In genomic region chr9:81264516-81264915, GRCh38 we compare ENCODE assay signal across 16 cellular contexts.
DNase-seq lines count a peak whose midpoint lies in the region; ATAC-seq and TF ChIP-seq lines count a peak whose summit lies in the region.
"Had no signal": no experiment of that assay in that cellular context is flagged by ENCODE, and none has a peak within 500 bp of the region (broad histone marks: within the 10 kb centered on the region; RNA-seq: fewer than 3 reads in every experiment).

No MANE protein-coding gene starts in this region.

- no peak overlapping the region for H3K4me3 Mint-ChIP-seq in neural progenitor cell
- H3K4me3 Mint-ChIP-seq: activated naive CD8-positive, alpha-beta T cell; naive B cell had no signal

- H3K27me3 Mint-ChIP-seq in neural progenitor cell (ENCODE audit: insufficient read depth, low read depth) = peaks cover 7% of the 10 kb centered on the region
- H3K27me3 Mint-ChIP-seq: activated naive CD8-positive, alpha-beta T cell; naive B cell had no signal

- peaks cover 1% of the 10 kb centered on the region for H3K36me3 Mint-ChIP-seq in neural progenitor cell
- H3K36me3 Mint-ChIP-seq: activated naive CD8-positive, alpha-beta T cell had no signal

- intact Hi-C loops in lower lobe of right lung (cut with DNase I) = no loop called here

- H4K20me1 ChIP-seq in neural progenitor cell (ENCODE audit: low read depth) = no peaks in the 10 kb centered on the region
- H4K20me1 ChIP-seq: BLaER1 treated with 17β-estradiol and CSF1 and Interleukin-3, amounts not matched to agents 10 nM and 100 nM had no signal

- H3K9me3 ChIP-seq in neural progenitor cell (ENCODE audit: low read depth) (no peaks in the 10 kb centered on the region), lower lobe of right lung (no peaks in the 10 kb centered on the region)

- peaks cover 7% of the 10 kb centered on the region for H3K4me1 Mint-ChIP-seq in neural progenitor cell
- H3K4me1 Mint-ChIP-seq: naive B cell had no signal

- DNase-seq in ELF-1 (ENCODE audit: low read depth, low spot score) = peak; percentile 18
- peak; percentile 3 for DNase-seq in RPMI7951 (ENCODE audit: low read depth)
- peak; percentile 43 for DNase-seq in fibroblast of mammary gland (ENCODE audit: low read depth)
- DNase-seq in neural progenitor cell (ENCODE audit: low spot score) = no peak
- DNase-seq in COLO668 (lab: John Stamatoyannopoulos, UW; ENCODE audit: unreplicated experiment) = no peak
- no peak for DNase-seq in glomerular visceral epithelial cell (ENCODE audit: extremely low spot score)
- DNase-seq in lower lobe of right lung = no peak
- no peak for DNase-seq in foreskin melanocyte
- DNase-seq: activated CD4-positive, CD25-positive, alpha-beta regulatory T cell treated with anti-CD3 and anti-CD28 coated beads, Interleukin-2, amount 50 U/mL, for 72 hours; naive B cell; NCI-H2029; spleen had no signal

- H2AFZ ChIP-seq in neural progenitor cell (replicated peaks) = peak overlapping the region; percentile 20

- H3K4me2 ChIP-seq in neural progenitor cell = no peak overlapping the region

- peaks cover 28% of the 10 kb centered on the region for H3K9me3 Mint-ChIP-seq in neural progenitor cell

- H3K27ac ChIP-seq in neural progenitor cell (no peak overlapping the region), lower lobe of right lung (no peak overlapping the region)
- H3K27ac ChIP-seq: BLaER1 treated with 17β-estradiol and CSF1 and Interleukin-3, amounts not matched to agents 10 nM and 100 nM had no signal

- H3F3A ChIP-seq in neural progenitor cell (ENCODE audit: low read depth) = no peaks in the 10 kb centered on the region

- ATAC-seq in lower lobe of right lung = no peak
- ATAC-seq: esophagus mucosa, HCT116 had no signal

- H3K9ac ChIP-seq in neural progenitor cell = no peak overlapping the region
- H3K9ac ChIP-seq: BLaER1 treated with 17β-estradiol and CSF1 and Interleukin-3, amounts not matched to agents 10 nM and 100 nM had no signal

- H3K4me3 ChIP-seq in fibroblast of mammary gland (ENCODE audit: control insufficient read depth, low read depth, low read length) (no peak overlapping the region), neural progenitor cell (no peak overlapping the region), lower lobe of right lung (no peak overlapping the region)
- H3K4me3 ChIP-seq: BLaER1 treated with 17β-estradiol and CSF1 and Interleukin-3, amounts not matched to agents 10 nM and 100 nM; spleen had no signal

- H3K4me1 ChIP-seq in neural progenitor cell (peaks cover 4% of the 10 kb centered on the region), lower lobe of right lung (no peaks in the 10 kb centered on the region)
- H3K4me1 ChIP-seq: spleen had no signal

- H3K27me3 ChIP-seq in neural progenitor cell (no peaks in the 10 kb centered on the region), lower lobe of right lung (ENCODE audit: low read depth) (no peaks in the 10 kb centered on the region)
- H3K27me3 ChIP-seq: BLaER1 treated with 17β-estradiol and CSF1 and Interleukin-3, amounts not matched to agents 10 nM and 100 nM; spleen had no signal

- H3K36me3 ChIP-seq in neural progenitor cell (no peaks in the 10 kb centered on the region), lower lobe of right lung (no peaks in the 10 kb centered on the region)
- H3K36me3 ChIP-seq: BLaER1 treated with 17β-estradiol and CSF1 and Interleukin-3, amounts not matched to agents 10 nM and 100 nM; spleen had no signal

- TF ChIP-seq CTCF in fibroblast of mammary gland (conservative IDR thresholded peaks at IDR 0.05; ENCODE audit: control insufficient read depth, insufficient read depth, low read depth, low read length) = no peak
- TF ChIP-seq CTCF in neural progenitor cell (IDR thresholded peaks at IDR 0.05) = no peak
- no peak for TF ChIP-seq CTCF in lower lobe of right lung (IDR thresholded peaks at IDR 0.05)

- H3K79me2 ChIP-seq in neural progenitor cell (ENCODE audit: low read depth) = no peaks in the 10 kb centered on the region

- no peak overlapping the region for H3K27ac Mint-ChIP-seq in neural progenitor cell
- H3K27ac Mint-ChIP-seq: activated naive CD8-positive, alpha-beta T cell; naive B cell had no signal

Comparison
In these comparisons a context has a peak if more than half of its experiments do, and no peak if none do; other contexts are left out.
1. DNase-seq: peak in ELF-1 (single experiment), RPMI7951 (single experiment) and fibroblast of mammary gland (single experiment); none in neural progenitor cell (single experiment), COLO668 (single experiment), glomerular visceral epithelial cell (single experiment), lower lobe of right lung (single experiment) and foreskin melanocyte (single experiment).